9 cellular contexts compared by ENCODE assay signal in the genomic region with DNA sequence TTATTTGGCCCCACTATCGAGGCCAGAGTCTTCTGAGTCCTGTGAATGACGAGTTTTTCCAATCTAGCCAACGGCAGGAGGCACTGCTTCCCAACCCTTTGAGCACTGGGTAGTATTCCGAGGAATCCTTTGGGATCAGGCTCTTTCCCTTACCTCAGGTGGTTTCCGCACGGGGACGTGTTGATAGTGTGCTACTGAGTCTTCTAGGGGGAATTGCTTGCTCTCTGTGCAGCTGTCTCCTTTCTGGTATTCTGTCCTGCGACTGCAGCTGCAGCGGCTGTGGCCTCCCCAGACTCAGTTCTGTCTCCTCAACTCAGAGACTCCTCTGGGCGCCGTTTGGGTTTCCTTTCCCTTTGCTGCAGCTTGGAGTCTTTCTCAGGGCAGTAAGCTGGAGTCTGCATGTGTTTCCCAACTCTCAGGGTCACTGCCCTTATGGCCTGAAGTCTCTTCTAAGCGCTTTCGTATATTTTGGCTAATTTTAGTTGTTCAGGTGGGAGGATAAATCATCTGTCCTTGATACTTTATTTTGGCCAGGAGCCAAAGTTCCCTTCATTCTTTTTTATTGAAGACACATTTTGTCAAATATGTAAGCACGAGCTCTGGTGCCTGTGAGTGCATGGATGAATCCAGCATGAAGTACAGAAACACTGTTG.
DNase-seq lines count a peak whose midpoint lies in the region; ATAC-seq and TF ChIP-seq lines count a peak whose summit lies in the region.
"Had no signal": no experiment of that assay in that cellular context is flagged by ENCODE, and none has a peak within 500 bp of the region (broad histone marks: within the 10 kb centered on the region; RNA-seq: fewer than 3 reads in every experiment).

No MANE protein-coding gene starts in this region.

- no peaks in the 10 kb centered on the region for H3K9me3 ChIP-seq in CD4-positive, alpha-beta T cell (ENCODE audit: control insufficient read depth, low read length)

- H3K27ac Mint-ChIP-seq in CD4-positive, alpha-beta T cell = peak overlapping the region; percentile 55
- H3K27ac Mint-ChIP-seq in endothelial cell (ENCODE audit: unreplicated experiment) (peak overlapping the region; percentile 1), mesothelial cell of epicardium (peak overlapping the region; percentile 37)

- H3K36me3 Mint-ChIP-seq in CD4-positive, alpha-beta T cell (ENCODE audit: low read depth) = peaks cover 12% of the 10 kb centered on the region
- H3K36me3 Mint-ChIP-seq in endothelial cell (ENCODE audit: low read depth, unreplicated experiment) (peaks cover 5% of the 10 kb centered on the region), mesothelial cell of epicardium (no peaks in the 10 kb centered on the region)

- H3K27me3 Mint-ChIP-seq in CD4-positive, alpha-beta T cell = no peaks in the 10 kb centered on the region
- H3K27me3 Mint-ChIP-seq in endothelial cell (ENCODE audit: unreplicated experiment) (peaks cover 15% of the 10 kb centered on the region), mesothelial cell of epicardium (ENCODE audit: low read depth) (no peaks in the 10 kb centered on the region)

- H3K9me3 Mint-ChIP-seq in CD4-positive, alpha-beta T cell = no peaks in the 10 kb centered on the region
- no peaks in the 10 kb centered on the region for H3K9me3 Mint-ChIP-seq in endothelial cell (ENCODE audit: unreplicated experiment)
- H3K9me3 Mint-ChIP-seq in mesothelial cell of epicardium = no peaks in the 10 kb centered on the region
- H3K9me3 Mint-ChIP-seq: neural crest cell had no signal

- H3K4me1 Mint-ChIP-seq in CD4-positive, alpha-beta T cell (ENCODE audit: low read depth) = peaks cover 89% of the 10 kb centered on the region
- H3K4me1 Mint-ChIP-seq in endothelial cell (ENCODE audit: unreplicated experiment) (peaks cover 48% of the 10 kb centered on the region), mesothelial cell of epicardium (peaks cover 66% of the 10 kb centered on the region)

- no peak for ATAC-seq in CD4-positive, alpha-beta T cell (ENCODE audit: poor library complexity)
- ATAC-seq in GM21423 (IDR thresholded peaks at IDR 0.05; ENCODE audit: unreplicated experiment) (no peak), HG03354 (IDR thresholded peaks at IDR 0.05; ENCODE audit: poor library complexity, severe bottlenecking, unreplicated experiment) (no peak)

- CTCF ChIA-PET in CD4-positive, alpha-beta T cell (lab: Charles Lee) = no interaction called here

- no peak overlapping the region for H3K27ac ChIP-seq in CD4-positive, alpha-beta T cell (ENCODE audit: low read depth, low read length)

- no peak for TF ChIP-seq CTCF in CD4-positive, alpha-beta T cell (IDR thresholded peaks at IDR 0.05)
- TF ChIP-seq CTCF in endothelial cell (IDR thresholded peaks at IDR 0.05; ENCODE audit: unreplicated experiment) = no peak
- TF ChIP-seq CTCF in mesothelial cell of epicardium (IDR thresholded peaks at IDR 0.05; ENCODE audit: unreplicated experiment) = no peak

- H3K27me3 ChIP-seq in CD4-positive, alpha-beta T cell (ENCODE audit: control insufficient read depth, insufficient read depth, low read length) = no peaks in the 10 kb centered on the region

- intact Hi-C loops in CD4-positive, alpha-beta T cell (cut with DNase I, micrococcal nuclease) = loop anchor here in 1 of 2 experiments (5.0 kb wide), 1 partner anchor 39 kb away; no protein-coding TSS in a partner anchor

- DNase-seq in CD4-positive, alpha-beta T cell = no peak
- peak; percentile 68 to 83 for DNase-seq in NCI-H526 (lab: John Stamatoyannopoulos, UW)
- no peak for DNase-seq in endothelial cell (ENCODE audit: low spot score)
- no peak for DNase-seq in mesothelial cell of epicardium (ENCODE audit: low spot score in 2 of 2, unreplicated experiment in 2 of 2)
- no peak for DNase-seq in NCI-H446 (lab: John Stamatoyannopoulos, UW)
- DNase-seq in activated CD8-positive, alpha-beta memory T cell treated with anti-CD3 and anti-CD28 coated beads for 24 hours = no peak

- POLR2A ChIA-PET in CD4-positive, alpha-beta T cell (lab: Charles Lee) = no interaction called here

- H3K4me3 Mint-ChIP-seq in CD4-positive, alpha-beta T cell = no peak overlapping the region
- H3K4me3 Mint-ChIP-seq in endothelial cell (ENCODE audit: unreplicated experiment) (no peak overlapping the region), mesothelial cell of epicardium (no peak overlapping the region)
- H3K4me3 Mint-ChIP-seq: neural crest cell had no signal

Comparison
In these comparisons a context has a peak if more than half of its experiments do, and no peak if none do; other contexts are left out.
1. DNase-seq: peak in NCI-H526 (2 of 2); none in CD4-positive, alpha-beta T cell (0 of 10), endothelial cell (single experiment), mesothelial cell of epicardium (0 of 2), NCI-H446 (0 of 2) and activated CD8-positive, alpha-beta memory T cell treated with anti-CD3 and anti-CD28 coated beads for 24 hours (single experiment).
2. H3K27ac Mint-ChIP-seq: peak in every context shown above with its lines; median percentile 55 in CD4-positive, alpha-beta T cell; 37 in mesothelial cell of epicardium; 1 in endothelial cell.